Comparison of ENCODE assay signal across 17 cellular contexts in the genomic region with DNA sequence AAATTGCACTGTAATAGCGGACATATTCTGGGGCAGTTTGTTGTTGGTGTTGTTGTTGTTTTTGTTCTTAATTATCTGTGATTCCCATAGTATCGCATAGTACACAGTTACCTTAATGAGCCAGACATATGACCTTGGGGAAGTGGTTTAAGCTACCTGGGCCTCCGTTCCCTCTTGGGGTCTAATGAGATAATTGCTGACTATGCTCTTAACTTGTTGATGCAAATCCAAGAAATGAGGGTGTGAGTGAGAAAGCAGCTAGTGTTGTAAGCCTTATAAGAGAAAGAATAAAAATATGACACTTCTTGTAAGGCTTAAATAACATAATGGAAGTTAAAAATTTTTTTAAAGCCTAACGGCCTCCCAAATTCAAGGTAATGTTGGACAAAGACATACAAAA. TPM values are rescaled to one million over a fixed set of nuclear protein-coding genes. Genes with fewer than 3 reads are reported as not detected.
DNase-seq lines count a peak whose midpoint lies in the region; ATAC-seq and TF ChIP-seq lines count a peak whose summit lies in the region.
"Had no signal": no experiment of that assay in that cellular context is flagged by ENCODE, and none has a peak within 500 bp of the region (broad histone marks: within the 10 kb centered on the region; RNA-seq: fewer than 3 reads in every experiment).

No MANE protein-coding gene starts in this region.

- no TSS peak for BruUV-seq in IMR-90 (replicated peaks; lab: Mats Ljungman, UMichigan)

- H3K27ac Mint-ChIP-seq in activated naive CD8-positive, alpha-beta T cell = peak overlapping the region; percentile 51
- H3K27ac Mint-ChIP-seq in activated naive CD8-positive, alpha-beta T cell treated with anti-CD3 and anti-CD28 coated beads, Interleukin-2, amount 50 U/mL, for 24 hours = no peak overlapping the region
- peak overlapping the region; percentile 64 for H3K27ac Mint-ChIP-seq in CD4-positive, alpha-beta T cell

- H2AFZ ChIP-seq in IMR-90 (replicated peaks; ENCODE audit: low read length, poor library complexity) = no peak overlapping the region

- no peak overlapping the region for H3K4me3 Mint-ChIP-seq in activated naive CD8-positive, alpha-beta T cell
- no peak overlapping the region for H3K4me3 Mint-ChIP-seq in activated naive CD8-positive, alpha-beta T cell treated with anti-CD3 and anti-CD28 coated beads, Interleukin-2, amount 50 U/mL, for 24 hours
- H3K4me3 Mint-ChIP-seq in CD4-positive, alpha-beta T cell = no peak overlapping the region
- H3K4me3 Mint-ChIP-seq: CD8-positive, alpha-beta memory T cell had no signal

- no peaks in the 10 kb centered on the region for H3K27me3 Mint-ChIP-seq in activated naive CD8-positive, alpha-beta T cell
- no peaks in the 10 kb centered on the region for H3K27me3 Mint-ChIP-seq in activated naive CD8-positive, alpha-beta T cell treated with anti-CD3 and anti-CD28 coated beads, Interleukin-2, amount 50 U/mL, for 24 hours
- no peaks in the 10 kb centered on the region for H3K27me3 Mint-ChIP-seq in CD4-positive, alpha-beta T cell
- H3K27me3 Mint-ChIP-seq: CD8-positive, alpha-beta memory T cell had no signal

- H2BK20ac ChIP-seq in IMR-90 (ENCODE audit: low read depth, low read length) = no peak overlapping the region

- H3K23ac ChIP-seq in IMR-90 (ENCODE audit: low read depth, low read length) = no peak overlapping the region

- H3K9me3 Mint-ChIP-seq in activated naive CD8-positive, alpha-beta T cell (ENCODE audit: low read depth) = no peaks in the 10 kb centered on the region
- no peaks in the 10 kb centered on the region for H3K9me3 Mint-ChIP-seq in activated naive CD8-positive, alpha-beta T cell treated with anti-CD3 and anti-CD28 coated beads, Interleukin-2, amount 50 U/mL, for 24 hours
- no peaks in the 10 kb centered on the region for H3K9me3 Mint-ChIP-seq in CD4-positive, alpha-beta T cell
- H3K9me3 Mint-ChIP-seq: CD8-positive, alpha-beta memory T cell had no signal

- H3K4me2 ChIP-seq in IMR-90 (ENCODE audit: low read depth, low read length) = no peak overlapping the region

- H3K4me1 ChIP-seq in IMR-90 (ENCODE audit: control insufficient read depth, insufficient read depth, low read length) = peaks cover 1% of the 10 kb centered on the region; the same call in 1 of the 2 replicates

- no peak for TF ChIP-seq POLR2A in IMR-90 (IDR thresholded peaks at IDR 0.05; ENCODE audit: low read depth, low read length)

- dilution Hi-C loops in IMR-90 (cut with HindIII; ENCODE audit: low sequenced_read_pairs, unreplicated experiment) = no loop called here

- H2BK5ac ChIP-seq in IMR-90 (ENCODE audit: low read depth, low read length, poor library complexity, severe bottlenecking) = no peak overlapping the region

- H3K4ac ChIP-seq in IMR-90 (ENCODE audit: low read depth, low read length) = no peak overlapping the region

- H4K8ac ChIP-seq in IMR-90 (ENCODE audit: low read depth in 2 of 2, low read length in 2 of 2) = no peak overlapping the region

- H3K14ac ChIP-seq in IMR-90 (replicated peaks; ENCODE audit: low read depth, low read length) = no peak overlapping the region

- H3K4me1 Mint-ChIP-seq in activated naive CD8-positive, alpha-beta T cell (ENCODE audit: low read depth) = peaks cover 32% of the 10 kb centered on the region
- H3K4me1 Mint-ChIP-seq in activated naive CD8-positive, alpha-beta T cell treated with anti-CD3 and anti-CD28 coated beads, Interleukin-2, amount 50 U/mL, for 24 hours = peaks cover 27% of the 10 kb centered on the region
- peaks cover 40% of the 10 kb centered on the region for H3K4me1 Mint-ChIP-seq in CD4-positive, alpha-beta T cell (ENCODE audit: low read depth)

- H2AK5ac ChIP-seq in IMR-90 (ENCODE audit: low read depth, low read length) = no peak overlapping the region

- H3K79me1 ChIP-seq in IMR-90 (ENCODE audit: low read depth in 1 of 2, low read length in 2 of 2) = peaks cover 2 to 3% of the 10 kb centered on the region in 2 experiments; a peak in 2 of 4 replicates

- no peak overlapping the region for H2AK9ac ChIP-seq in IMR-90 (replicated peaks; ENCODE audit: low read depth, low read length, poor library complexity)

- H3K9me3 ChIP-seq in CD4-positive, alpha-beta T cell (ENCODE audit: control insufficient read depth, low read length) = no peaks in the 10 kb centered on the region
- H3K9me3 ChIP-seq in IMR-90 (ENCODE audit: control insufficient read depth, insufficient read depth, low read length) = no peaks in the 10 kb centered on the region

- H3K27me3 ChIP-seq in CD4-positive, alpha-beta T cell (ENCODE audit: control insufficient read depth, insufficient read depth, low read length) = no peaks in the 10 kb centered on the region
- no peaks in the 10 kb centered on the region for H3K27me3 ChIP-seq in IMR-90 (ENCODE audit: control insufficient read depth, insufficient read depth, low read length)

- TF ChIP-seq CTCF in CD4-positive, alpha-beta T cell (IDR thresholded peaks at IDR 0.05) = no peak
- no peak for TF ChIP-seq CTCF in IMR-90 (conservative IDR thresholded peaks at IDR 0.05; ENCODE audit: low read depth, low read length)

- ATAC-seq in activated naive CD8-positive, alpha-beta T cell treated with anti-CD3 and anti-CD28 coated beads, Interleukin-2, amount 50 U/mL, for 24 hours = no peak
- no peak for ATAC-seq in CD4-positive, alpha-beta T cell (ENCODE audit: poor library complexity)
- no peak for ATAC-seq in IMR-90 (ENCODE audit: low read depth)
- no peak for ATAC-seq in HG03045 (IDR thresholded peaks at IDR 0.05; ENCODE audit: unreplicated experiment)

- intact Hi-C loops in CD4-positive, alpha-beta T cell (cut with DNase I, micrococcal nuclease) = loop anchor here in 1 of 2 experiments (10.0 kb wide), 1 partner anchor 1432 kb away; the partner anchor contains the start of genes ARL6IP6 and PRPF40A
- intact Hi-C loops in IMR-90 (cut with micrococcal nuclease) = no loop called here

- no peak overlapping the region for H2BK120ac ChIP-seq in IMR-90 (ENCODE audit: low read depth, low read length)

- H4K91ac ChIP-seq in IMR-90 (ENCODE audit: insufficient read depth, low read depth, low read length) = no peak overlapping the region

- TF ChIP-seq RAD21 in IMR-90 (IDR thresholded peaks at IDR 0.05; ENCODE audit: low read length) = no peak

- no peak overlapping the region for H3K27ac ChIP-seq in CD4-positive, alpha-beta T cell (ENCODE audit: low read depth, low read length)
- no peak overlapping the region for H3K27ac ChIP-seq in IMR-90 (ENCODE audit: insufficient read depth, low read length)

- no peak overlapping the region for H3K9ac ChIP-seq in IMR-90 (ENCODE audit: low read depth, low read length)

- H3K9me1 ChIP-seq in IMR-90 (ENCODE audit: insufficient read depth, low read length) = no peaks in the 10 kb centered on the region

- POLR2A ChIA-PET in CD4-positive, alpha-beta T cell (lab: Charles Lee) = no interaction called here
- POLR2A ChIA-PET in IMR-90 (lab: Charles Lee; ENCODE audit: unreplicated experiment) = no interaction called here

- peaks cover 13% of the 10 kb centered on the region for H3K36me3 Mint-ChIP-seq in activated naive CD8-positive, alpha-beta T cell
- H3K36me3 Mint-ChIP-seq in activated naive CD8-positive, alpha-beta T cell treated with anti-CD3 and anti-CD28 coated beads, Interleukin-2, amount 50 U/mL, for 24 hours (ENCODE audit: low read depth) = peaks cover 31% of the 10 kb centered on the region
- peaks cover 78% of the 10 kb centered on the region for H3K36me3 Mint-ChIP-seq in CD4-positive, alpha-beta T cell (ENCODE audit: low read depth)

- H4K20me1 ChIP-seq in IMR-90 (ENCODE audit: insufficient read depth, low read length) = no peaks in the 10 kb centered on the region

- no CpG with 5 or more reads among the region's 4 CpGs for WGBS in IMR-90 (ENCODE audit: extremely low coverage in 2 of 2, insufficient read length in 1 of 2), 2 experiments

- in situ Hi-C loops in IMR-90 (cut with MboI; ENCODE audit: low sequenced_read_pairs) = no loop called here

- no peak overlapping the region for H3K4me3 ChIP-seq in IMR-90 (ENCODE audit: insufficient read depth, low read depth, low read length)

- no peak for DNase-seq in activated naive CD8-positive, alpha-beta T cell treated with anti-CD3 and anti-CD28 coated beads, Interleukin-2, amount 50 U/mL, for 24 hours
- DNase-seq in CD4-positive, alpha-beta T cell = no peak
- DNase-seq in IMR-90 (no peak), DMS153 treated with DMSO at 0.1 percent for 48 hours (lab: John Stamatoyannopoulos, UW; ENCODE audit: unreplicated experiment) (no peak)
- DNase-seq in stimulated activated CD4-positive, alpha-beta T cell treated with anti-CD3 and anti-CD28 coated beads, Interleukin-1b, Interleukin-23, amount 100 ng/mL, for 48 hours = no peak
- DNase-seq: 8988T; C1 segment of cervical spinal cord; CD8-positive, alpha-beta memory T cell; DMS 273 treated with DMSO at 0.1 percent for 48 hours; DMS53; DMS79 treated with DMSO at 0.1 percent for 48 hours; GF-D8; H7; HCEC 1CT had no signal

- no peak overlapping the region for H2BK15ac ChIP-seq in IMR-90 (ENCODE audit: low read depth, low read length)

- H3K18ac ChIP-seq in IMR-90 (ENCODE audit: low read depth, low read length) = no peak overlapping the region

- no peak overlapping the region for H3K56ac ChIP-seq in IMR-90 (ENCODE audit: extremely low read depth, insufficient read depth, low read length)

- CTCF ChIA-PET in CD4-positive, alpha-beta T cell (lab: Charles Lee) = no interaction called here
- CTCF ChIA-PET in IMR-90 (lab: Yijun Ruan, JAX) = no interaction called here

- 0 out of 2 replicates have a peak, but pooled peaks cover 1% of the 10 kb centered on the region for H3K36me3 ChIP-seq in IMR-90 (ENCODE audit: control insufficient read depth, insufficient read depth, low read length)

- H4K5ac ChIP-seq in IMR-90 (ENCODE audit: low read depth, low read length) = no peak overlapping the region

TF ChIP-seq in IMR-90, 13 proteins besides CTCF, POLR2A, EP300 and RAD21 (continues in another document):
- no peak for TF ChIP-seq MXI1 (IDR thresholded peaks at IDR 0.05; ENCODE audit: borderline replicate concordance, low read depth, low read length)
- TF ChIP-seq MAZ (IDR thresholded peaks at IDR 0.05; ENCODE audit: borderline replicate concordance, low read depth, low read length) = no peak
- TF ChIP-seq CHD1 (IDR thresholded peaks at IDR 0.05; ENCODE audit: low read depth, low read length) = no peak
- peak; percentile 67 for TF ChIP-seq MAFK (IDR thresholded peaks at IDR 0.05; ENCODE audit: low read depth, low read length)
- no peak for TF ChIP-seq RFX5 (IDR thresholded peaks at IDR 0.05; ENCODE audit: low read depth, low read length)
- TF ChIP-seq RCOR1 (IDR thresholded peaks at IDR 0.05; ENCODE audit: insufficient replicate concordance, low read length) = no peak

RNA-seq across cellular contexts. Expression of gene NMI, which starts 7.1 kb away (rescaled TPM):
- total RNA-seq in CD4-positive, alpha-beta T cell = 10 to 100 TPM; 23.5 to 24.2 TPM
- 2.3 and 5.8 TPM in 2 replicates for total RNA-seq in IMR-90 (2012; rRNA removed)
- 4.0 and 5.2 TPM in 2 replicates for polyA plus RNA-seq in IMR-90 (2012; rRNA removed)
- 1.9 and 3.3 TPM in 2 replicates for polyA plus RNA-seq in IMR-90 (2012; cell fraction: cytosol; rRNA removed)
- polyA plus RNA-seq in IMR-90 (2012; cell fraction: nucleus; rRNA removed; ENCODE audit: low replicate concordance) = 0.90 and 2.6 TPM in 2 replicates
- total RNA-seq: G401 had no signal

RNA-seq across cellular contexts. Expression of gene RBM43, which starts 20.7 kb away (rescaled TPM):
- 10 to 100 TPM; 15.0 to 16.0 TPM for total RNA-seq in CD4-positive, alpha-beta T cell
- 1.6 and 2.5 TPM in 2 replicates for total RNA-seq in IMR-90 (2012; rRNA removed)
- 3.1 and 3.6 TPM in 2 replicates for polyA plus RNA-seq in IMR-90 (2012; rRNA removed)
- polyA plus RNA-seq in IMR-90 (2012; cell fraction: cytosol; rRNA removed) = 0.82 and 1.1 TPM in 2 replicates
- polyA plus RNA-seq in IMR-90 (2012; cell fraction: nucleus; rRNA removed; ENCODE audit: low replicate concordance) = 0.67 and 2.1 TPM in 2 replicates
